30 cellular contexts compared by ENCODE assay signal in the genomic region with DNA sequence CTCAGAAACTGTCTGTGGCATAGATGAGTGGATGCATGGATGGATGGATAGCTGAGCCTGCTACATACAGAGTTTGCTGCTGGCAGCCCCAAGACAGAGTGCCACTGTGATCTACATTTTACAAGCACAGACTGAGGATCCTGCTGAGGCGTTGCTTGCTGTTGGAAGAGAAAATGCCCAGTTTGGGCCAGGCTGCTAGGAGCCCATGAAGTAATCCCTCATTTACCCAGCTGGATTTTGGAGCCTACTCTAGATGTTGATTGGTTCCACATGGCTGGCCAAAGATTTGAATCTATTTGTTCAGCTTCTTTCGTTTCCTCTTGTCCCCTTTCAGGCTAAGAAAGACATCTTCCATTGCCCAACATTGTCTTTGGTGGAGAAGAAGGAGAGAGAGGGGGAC.
"Had no signal": no experiment of that assay in that cellular context is flagged by ENCODE, and none has a peak within 500 bp of the region (broad histone marks: within the 10 kb centered on the region; RNA-seq: fewer than 3 reads in every experiment).

No MANE protein-coding gene starts in this region.

- H3K4me3 ChIP-seq: dorsolateral prefrontal cortex, gastroesophageal sphincter, heart right ventricle, left ventricle myocardium inferior, lower lobe of right lung, pancreas, right lobe of liver, smooth muscle cell, suprapubic skin, transverse colon, upper lobe of right lung, uterus had no signal

- DNase-seq: effector CD4-positive, alpha-beta T cell; foreskin keratinocyte; glutamatergic neuron; heart right ventricle; hippocampal formation; islet precursor cell; kidney glomerular epithelial cell; left colon; left ventricle myocardium inferior; lower lobe of right lung; natural killer cell; pancreas; right lobe of liver; stimulated activated CD4-positive, alpha-beta T cell treated with anti-CD3 and anti-CD28 coated beads, Interleukin-12 subunit alpha, Interleukin-12 subunit beta, amount 100 ng/mL, for 4 hours; stimulated activated CD4-positive, alpha-beta T cell treated with anti-CD3 and anti-CD28 coated beads, Interleukin-1b, Interleukin-23, amount 100 ng/mL, for 48 hours; stimulated activated CD4-positive, alpha-beta T cell treated with anti-CD3 and anti-CD28 coated beads, Interleukin-4, amount 100 ng/mL, for 1 hour; stimulated activated CD8-positive, alpha-beta memory T cell treated with anti-CD3 and anti-CD28 coated beads, Interleukin-4, amount 100 ng/mL, for 48 hours; stimulated activated naive CD4-positive, alpha-beta T cell; stimulated activated naive CD8-positive, alpha-beta T cell treated with anti-CD3 and anti-CD28 coated beads, Interleukin-15, amount 100 ng/mL, for 72 hours; transverse colon; upper lobe of right lung; uterus had no signal

- ATAC-seq: foreskin keratinocyte; gastroesophageal sphincter; heart right ventricle; left colon; lower lobe of right lung; natural killer cell; pancreas; right lobe of liver; stimulated activated naive CD8-positive, alpha-beta T cell treated with anti-CD3 and anti-CD28 coated beads, Interleukin-15, amount 100 ng/mL, for 72 hours; upper lobe of right lung had no signal

- H3K27me3 ChIP-seq: neutrophil, pancreas, right lobe of liver, suprapubic skin, transverse colon, upper lobe of right lung, uterus had no signal

- H3K4me1 Mint-ChIP-seq: memory B cell; natural killer cell; stimulated activated naive CD8-positive, alpha-beta T cell treated with anti-CD3 and anti-CD28 coated beads, Interleukin-15, amount 100 ng/mL, for 72 hours had no signal

- H3K36me3 ChIP-seq: gastroesophageal sphincter, heart right ventricle, left ventricle myocardium inferior, lower lobe of right lung, neutrophil, pancreas, right lobe of liver, suprapubic skin, transverse colon, upper lobe of right lung, uterus had no signal

- H3K27ac ChIP-seq: dorsolateral prefrontal cortex, foreskin keratinocyte, gastroesophageal sphincter, heart right ventricle, left ventricle myocardium inferior, lower lobe of right lung, neutrophil, right lobe of liver, suprapubic skin, transverse colon, upper lobe of right lung, uterus had no signal

- H3K4me1 ChIP-seq: foreskin keratinocyte, gastroesophageal sphincter, heart right ventricle, left ventricle myocardium inferior, lower lobe of right lung, right lobe of liver, suprapubic skin, transverse colon, upper lobe of right lung, uterus had no signal

- H3K9me3 Mint-ChIP-seq: memory B cell; natural killer cell; neural crest cell; stimulated activated naive CD8-positive, alpha-beta T cell treated with anti-CD3 and anti-CD28 coated beads, Interleukin-15, amount 100 ng/mL, for 72 hours had no signal

- H3K9me3 ChIP-seq: gastroesophageal sphincter, heart right ventricle, left ventricle myocardium inferior, lower lobe of right lung, neutrophil, pancreas, right lobe of liver, suprapubic skin, transverse colon, upper lobe of right lung, uterus had no signal

- H3K36me3 Mint-ChIP-seq: memory B cell, natural killer cell had no signal

- H3K4me3 Mint-ChIP-seq: memory B cell; natural killer cell; neural crest cell; stimulated activated naive CD8-positive, alpha-beta T cell treated with anti-CD3 and anti-CD28 coated beads, Interleukin-15, amount 100 ng/mL, for 72 hours had no signal

- H3K27ac Mint-ChIP-seq: memory B cell, natural killer cell, progenitor cell of endocrine pancreas had no signal
